Comparison of ENCODE assay signal across 2 cellular contexts in the genomic region with DNA sequence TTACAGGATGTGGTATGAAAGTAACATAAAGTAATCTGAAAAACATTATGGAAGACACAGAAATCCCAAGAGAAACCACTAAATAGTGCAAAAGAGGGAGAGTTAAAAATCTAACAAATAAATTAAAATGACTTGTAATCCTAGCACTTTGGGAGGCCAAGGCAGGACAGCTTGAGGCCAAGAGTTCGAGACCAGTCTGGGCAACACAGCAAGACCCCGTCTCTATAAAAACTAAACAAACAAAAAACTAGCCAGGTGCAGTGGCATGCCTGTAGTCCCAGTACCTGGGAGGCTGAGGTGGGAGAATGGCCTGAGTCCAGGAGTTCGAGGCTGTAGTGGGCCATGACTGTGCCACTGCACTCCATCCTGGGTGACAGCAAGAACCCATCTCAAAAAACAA.
TF ChIP-seq lines count a peak whose summit lies in the region.

No MANE protein-coding gene starts in this region.

TF ChIP-seq in HEK293, 187 proteins besides CTCF, POLR2A, EP300 and RAD21:
- no peak for TF ChIP-seq ZNF707 (tag by site-specific recombination; IDR thresholded peaks at IDR 0.05)
- no peak for TF ChIP-seq ZNF184 (tag by site-specific recombination; IDR thresholded peaks at IDR 0.05)
- 0 out of 2 replicates have a peak, but pooled peaks have one; percentile 50 for TF ChIP-seq ZNF121 (tag by site-specific recombination; IDR thresholded peaks at IDR 0.05)

TF ChIP-seq in endothelial cell of umbilical vein, 7 proteins besides CTCF, POLR2A, EP300 and RAD21:
- TF ChIP-seq EZH2 (IDR thresholded peaks at IDR 0.05; ENCODE audit: borderline replicate concordance, low read depth, low read length, severe bottlenecking) = no peak
- TF ChIP-seq, protein P1, sequence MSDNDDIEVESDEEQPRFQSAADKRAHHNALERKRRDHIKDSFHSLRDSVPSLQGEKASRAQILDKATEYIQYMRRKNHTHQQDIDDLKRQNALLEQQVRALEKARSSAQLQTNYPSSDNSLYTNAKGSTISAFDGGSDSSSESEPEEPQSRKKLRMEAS (IDR thresholded peaks at IDR 0.05; ENCODE audit: insufficient read depth, insufficient read length) = no peak
- no peak for TF ChIP-seq FOS (IDR thresholded peaks at IDR 0.05; ENCODE audit: borderline replicate concordance, insufficient read depth, low read length)
- no peak for TF ChIP-seq GATA2 (IDR thresholded peaks at IDR 0.05; ENCODE audit: insufficient read depth, insufficient read length, low read depth, low read length)
